In genomic region chr3:141294848-141295247, GRCh38 we compare ENCODE assay signal across 9 cellular contexts.
DNase-seq lines count a peak whose midpoint lies in the region; ATAC-seq and TF ChIP-seq lines count a peak whose summit lies in the region.
"Had no signal": no experiment of that assay in that cellular context is flagged by ENCODE, and none has a peak within 500 bp of the region (broad histone marks: within the 10 kb centered on the region; RNA-seq: fewer than 3 reads in every experiment).

No MANE protein-coding gene starts in this region.

- no peak for TF ChIP-seq CTCF in cardiac fibroblast (IDR thresholded peaks at IDR 0.05; ENCODE audit: low read depth, low read length)

- peak overlapping the region in 1 of 2 donors; percentile 42 for H3K4me3 ChIP-seq in cardiac fibroblast (replicated peaks in 1 of 2; ENCODE audit: low read depth in 2 of 2, low read length in 2 of 2)
- H3K4me3 ChIP-seq in mucosa of stomach (ENCODE audit: low read length): no peak overlapping the region

- peak; percentile 49 for DNase-seq in ACHN
- peak; percentile 85 for DNase-seq in M059J (ENCODE audit: low read depth)
- DNase-seq in cardiac fibroblast (ENCODE audit: low read depth in 2 of 2): peak; percentile 57 to 86
- DNase-seq in AML-193 (lab: John Stamatoyannopoulos, UW): no peak
- no peak for DNase-seq in NCI-H1105 (lab: John Stamatoyannopoulos, UW)
- no peak for DNase-seq in nucleus accumbens (lab: John Stamatoyannopoulos, UW)
- DNase-seq: activated CD4-positive, alpha-beta T cell treated with anti-CD3 and anti-CD28 coated beads for 48 hours had no signal

- H3K27me3 ChIP-seq in mucosa of stomach (ENCODE audit: control insufficient read depth, insufficient read depth, low read length): no peaks in the 10 kb centered on the region

- no peak for ATAC-seq in GM21737 (IDR thresholded peaks at IDR 0.05; ENCODE audit: unreplicated experiment)

- H3K4me1 ChIP-seq in mucosa of stomach (ENCODE audit: control insufficient read depth, insufficient read depth, low read length): no peaks in the 10 kb centered on the region

- H3K9ac ChIP-seq in mucosa of stomach (ENCODE audit: low read length): peak overlapping the region; percentile 4

- no peaks in the 10 kb centered on the region for H3K9me3 ChIP-seq in mucosa of stomach (ENCODE audit: control insufficient read depth, low read length)

- in situ Hi-C loops in ACHN (cut with HindIII; ENCODE audit: low pct_ligation_motif_present, low pct_unique_long_range_greater_than_20kb, low sequenced_read_pairs): no loop called here

- H3K36me3 ChIP-seq in mucosa of stomach (ENCODE audit: control insufficient read depth, insufficient read depth, low read length): no peaks in the 10 kb centered on the region

Comparison
In these comparisons a context has a peak if more than half of its experiments do, and no peak if none do; other contexts are left out.
1. DNase-seq: peak in ACHN (single experiment), M059J (single experiment) and cardiac fibroblast (2 of 2); none in AML-193 (0 of 2), NCI-H1105 (single experiment) and nucleus accumbens (0 of 56).